Comparison of ENCODE assay signal across 11 cellular contexts in genomic region chr11:92340839-92341238, GRCh38.
DNase-seq lines count a peak whose midpoint lies in the region; ATAC-seq and TF ChIP-seq lines count a peak whose summit lies in the region.
"Had no signal": no experiment of that assay in that cellular context is flagged by ENCODE, and none has a peak within 500 bp of the region (broad histone marks: within the 10 kb centered on the region; RNA-seq: fewer than 3 reads in every experiment).

No MANE protein-coding gene starts in this region.

- no peak overlapping the region for H2BK15ac ChIP-seq in mesendoderm (replicated peaks; ENCODE audit: low read depth)

- H3K4me2 ChIP-seq in mesendoderm (ENCODE audit: low read length) = no peak overlapping the region

- peaks cover 12% of the 10 kb centered on the region for H3K79me1 ChIP-seq in mesendoderm (ENCODE audit: low read length)

- H3K23ac ChIP-seq in mesendoderm (ENCODE audit: low read length) = no peak overlapping the region

- H3K27me3 ChIP-seq in mesendoderm (ENCODE audit: insufficient read depth, low read length, poor library complexity) = no peaks in the 10 kb centered on the region

- CTCF ChIA-PET in WTC11 (lab: Charles Lee) = interaction anchor here (0.5 to 2.5 kb wide), 67 partner anchors 9 to 545 kb away, joined by 3 to 43 read pairs (median 3); partner anchors contain the start of gene FAT3

- H3K27me3 Mint-ChIP-seq in WTC11 (ENCODE audit: low read depth) (no peaks in the 10 kb centered on the region), nephron progenitor cell (ENCODE audit: low read depth, poor library complexity) (no peaks in the 10 kb centered on the region)

- no peak overlapping the region for H3K27ac ChIP-seq in mesendoderm (ENCODE audit: low read depth, low read length)

- H3K4me1 Mint-ChIP-seq in WTC11 (peaks cover 32% of the 10 kb centered on the region), nephron progenitor cell (peaks cover 51% of the 10 kb centered on the region)
- H3K4me1 Mint-ChIP-seq: IgD-negative memory B cell had no signal

- no peak overlapping the region for H4K5ac ChIP-seq in mesendoderm (ENCODE audit: low read length)

- H3K9me3 Mint-ChIP-seq in WTC11 (no peaks in the 10 kb centered on the region), nephron progenitor cell (no peaks in the 10 kb centered on the region)
- H3K9me3 Mint-ChIP-seq: nephron had no signal

- H4K8ac ChIP-seq in mesendoderm (ENCODE audit: low read depth, low read length) = no peak overlapping the region

- H3K4me3 ChIP-seq in HFF-Myc (replicated peaks; ENCODE audit: low read depth, low read length) = no peak overlapping the region
- H3K4me3 ChIP-seq in mesendoderm (ENCODE audit: low read length) = no peak overlapping the region

- H3K36me3 ChIP-seq in mesendoderm (ENCODE audit: control insufficient read depth, insufficient read depth, low read length) = no peaks in the 10 kb centered on the region

- H3K18ac ChIP-seq in mesendoderm (ENCODE audit: low read length) = no peak overlapping the region

- H2AK5ac ChIP-seq in mesendoderm (ENCODE audit: low read length) = no peak overlapping the region

- TF ChIP-seq CTCF in HFF-Myc (IDR thresholded peaks at IDR 0.05; ENCODE audit: low read depth, low read length, missing control alignments) (peak; percentile 65), WTC11 (IDR thresholded peaks at IDR 0.05) (peak; percentile 70), nephron progenitor cell (IDR thresholded peaks at IDR 0.05) (no peak)

- H3K4ac ChIP-seq in mesendoderm (ENCODE audit: low read depth, low read length) = no peak overlapping the region

- no peak overlapping the region for H3K4me3 Mint-ChIP-seq in WTC11
- no peak overlapping the region for H3K4me3 Mint-ChIP-seq in nephron progenitor cell
- H3K4me3 Mint-ChIP-seq: IgD-negative memory B cell, nephron had no signal

- no peak overlapping the region for H2BK5ac ChIP-seq in mesendoderm (ENCODE audit: low read length)

- no peak overlapping the region for H2BK120ac ChIP-seq in mesendoderm (ENCODE audit: low read depth, low read length)

- peaks cover 2% of the 10 kb centered on the region; the same call in 1 of the 2 replicates for H3K36me3 Mint-ChIP-seq in WTC11
- peaks cover 30% of the 10 kb centered on the region for H3K36me3 Mint-ChIP-seq in nephron progenitor cell (ENCODE audit: low read depth)
- H3K36me3 Mint-ChIP-seq: IgD-negative memory B cell had no signal

- no peak overlapping the region for H3K27ac Mint-ChIP-seq in WTC11
- H3K27ac Mint-ChIP-seq in nephron progenitor cell = no peak overlapping the region
- H3K27ac Mint-ChIP-seq: IgD-negative memory B cell, nephron had no signal

- WGBS in mesendoderm (ENCODE audit: extremely low coverage, insufficient coverage, low lambda C conversion rate) = no CpG with 5 or more reads among the region's 6 CpGs

- peak; percentile 94 for ATAC-seq in WTC11
- ATAC-seq: activated CD4-positive, CD25-positive, alpha-beta regulatory T cell treated with anti-CD3 and anti-CD28 coated beads, Interleukin-2, amount 50 U/mL, for 24 hours had no signal

- POLR2A ChIA-PET in WTC11 (lab: Charles Lee) = interaction anchor here (0.7 kb wide), 1 partner anchor 191 kb away, joined by 3 read pairs; no protein-coding TSS in a partner anchor

- H3K4me1 ChIP-seq in mesendoderm (ENCODE audit: control insufficient read depth, low read depth, low read length) = no peaks in the 10 kb centered on the region

- DNase-seq in EH (ENCODE audit: low read depth) (peak; percentile 59), HFF-Myc (ENCODE audit: extremely low read depth, low read depth) (peak; percentile 11), WTC11 (ENCODE audit: low spot score) (peak; percentile 69), mesendoderm (peak; percentile 77), DMS79 (lab: John Stamatoyannopoulos, UW) (no peak), nephron progenitor cell (no peak)
- DNase-seq in activated CD4-positive, CD25-positive, alpha-beta regulatory T cell treated with anti-CD3 and anti-CD28 coated beads, Interleukin-2, amount 50 U/mL, for 72 hours = no peak
- DNase-seq: dermis blood vessel endothelial cell had no signal

- no peak overlapping the region for H3K56ac ChIP-seq in mesendoderm (ENCODE audit: low read length)

- H3K79me2 ChIP-seq in mesendoderm (ENCODE audit: control insufficient read depth, insufficient read depth, low read length) = no peaks in the 10 kb centered on the region

- no peak overlapping the region for H3K9ac ChIP-seq in mesendoderm (ENCODE audit: low read length)

TF ChIP-seq in WTC11, 78 proteins besides CTCF, POLR2A, EP300 and RAD21:
- TF ChIP-seq ETV6 (CRISPR knock-in tag; IDR thresholded peaks at IDR 0.05) (0 out of 2 replicates have a peak, but pooled peaks have one; percentile 21), ZNF219 (CRISPR knock-in tag; IDR thresholded peaks at IDR 0.05; ENCODE audit: borderline replicate concordance) (no peak)

Comparison
In these comparisons a context has a peak if more than half of its experiments do, and no peak if none do; other contexts are left out.
1. DNase-seq: peak in EH (single experiment), HFF-Myc (single experiment), WTC11 (single experiment) and mesendoderm (single experiment); none in activated CD4-positive, CD25-positive, alpha-beta regulatory T cell treated with anti-CD3 and anti-CD28 coated beads, Interleukin-2, amount 50 U/mL, for 72 hours (single experiment), DMS79 (single experiment) and nephron progenitor cell (single experiment).